Comparison of ENCODE assay signal across 18 cellular contexts in genomic region chr17:38350035-38350434, GRCh38. TPM values are rescaled to one million over a fixed set of nuclear protein-coding genes. Genes with fewer than 3 reads are reported as not detected.
DNase-seq lines count a peak whose midpoint lies in the region; ATAC-seq and TF ChIP-seq lines count a peak whose summit lies in the region.
"Had no signal": no experiment of that assay in that cellular context is flagged by ENCODE, and none has a peak within 500 bp of the region (broad histone marks: within the 10 kb centered on the region; RNA-seq: fewer than 3 reads in every experiment).

No MANE protein-coding gene starts in this region.

- no peaks in the 10 kb centered on the region for H3K36me3 ChIP-seq in Caco-2 (ENCODE audit: control insufficient read depth, insufficient read depth, low read length)
- H3K36me3 ChIP-seq in HUES48 (ENCODE audit: control insufficient read depth, insufficient read depth, low read length) = no peaks in the 10 kb centered on the region
- H3K36me3 ChIP-seq in neural progenitor cell = no peaks in the 10 kb centered on the region
- no peaks in the 10 kb centered on the region; the same call in 1 of the 2 replicates for H3K36me3 ChIP-seq in HAP-1 (replicated peaks)
- no peaks in the 10 kb centered on the region for H3K36me3 ChIP-seq in smooth muscle cell (ENCODE audit: low read depth)

- H3K9ac ChIP-seq in HUES48 (ENCODE audit: low read depth, low read length) = no peak overlapping the region
- H3K9ac ChIP-seq in neural progenitor cell = no peak overlapping the region
- H3K9ac ChIP-seq in smooth muscle cell (ENCODE audit: low read depth) = no peak overlapping the region
- H3K9ac ChIP-seq: GM23248, SK-N-SH had no signal

- no peak for TF ChIP-seq CTCF in Caco-2 (IDR thresholded peaks at IDR 0.05; ENCODE audit: insufficient read depth in 1 of 2, low read depth in 1 of 2, low read length in 1 of 2, severe bottlenecking in 1 of 2, unreplicated experiment in 1 of 2)
- TF ChIP-seq CTCF in chondrocyte (IDR thresholded peaks at IDR 0.05) = no peak
- no peak for TF ChIP-seq CTCF in neural progenitor cell (IDR thresholded peaks at IDR 0.05)
- TF ChIP-seq CTCF in smooth muscle cell (IDR thresholded peaks at IDR 0.05; ENCODE audit: borderline replicate concordance, insufficient read depth, poor library complexity, severe bottlenecking) = no peak

- H4K20me1 ChIP-seq in neural progenitor cell (ENCODE audit: low read depth) (peaks cover 25% of the 10 kb centered on the region), smooth muscle cell (ENCODE audit: low read depth) (peaks cover 26% of the 10 kb centered on the region)

- POLR2A ChIA-PET in Caco-2 (lab: Charles Lee) = interaction anchor here (1.9 kb wide), 1 partner anchor 65 kb away, joined by 23 read pairs; no protein-coding TSS in a partner anchor

- no peak for ATAC-seq in HG02588 (IDR thresholded peaks at IDR 0.05; ENCODE audit: unreplicated experiment)
- ATAC-seq: left lobe of liver, PC-3 had no signal

- H3K4me3 Mint-ChIP-seq in Caco-2 (ENCODE audit: unreplicated experiment) (peak overlapping the region; percentile 92), chondrocyte (ENCODE audit: unreplicated experiment) (no peak overlapping the region), neural progenitor cell (peak overlapping the region; percentile 71)

- peak overlapping the region; percentile 77 for H3K27ac Mint-ChIP-seq in Caco-2 (ENCODE audit: unreplicated experiment)
- peak overlapping the region; percentile 74 for H3K27ac Mint-ChIP-seq in chondrocyte (ENCODE audit: unreplicated experiment)
- peak overlapping the region; percentile 35 for H3K27ac Mint-ChIP-seq in neural progenitor cell

- H3F3A ChIP-seq in neural progenitor cell (ENCODE audit: low read depth) (peaks cover 29% of the 10 kb centered on the region), smooth muscle cell (ENCODE audit: low read depth) (no peaks in the 10 kb centered on the region)

- H3K4me3 ChIP-seq in Caco-2 (ENCODE audit: low read depth, low read length) = no peak overlapping the region
- H3K4me3 ChIP-seq in HUES48 (ENCODE audit: low read depth, low read length) = no peak overlapping the region
- H3K4me3 ChIP-seq in neural progenitor cell = no peak overlapping the region
- H3K4me3 ChIP-seq in HAP-1 = no peak overlapping the region
- H3K4me3 ChIP-seq in smooth muscle cell = no peak overlapping the region
- H3K4me3 ChIP-seq: GM23248 had no signal

- H3K9me3 ChIP-seq in Caco-2 (no peaks in the 10 kb centered on the region), HUES48 (ENCODE audit: control insufficient read depth, insufficient read depth, low read length) (no peaks in the 10 kb centered on the region), neural progenitor cell (ENCODE audit: low read depth) (no peaks in the 10 kb centered on the region), HAP-1 (no peaks in the 10 kb centered on the region), smooth muscle cell (replicated peaks; ENCODE audit: low read depth) (no peaks in the 10 kb centered on the region)
- H3K9me3 ChIP-seq: SK-N-SH had no signal

- H3K4me1 Mint-ChIP-seq in Caco-2 (ENCODE audit: low read depth, unreplicated experiment) = peaks cover 23% of the 10 kb centered on the region
- peaks cover 31% of the 10 kb centered on the region for H3K4me1 Mint-ChIP-seq in chondrocyte (ENCODE audit: low read depth)
- peaks cover 43% of the 10 kb centered on the region for H3K4me1 Mint-ChIP-seq in neural progenitor cell

- 93% methylated on average over 2 of the region's 2 CpGs for WGBS in smooth muscle cell (ENCODE audit: low lambda C conversion rate)

- H3K4me1 ChIP-seq in Caco-2 = peaks cover 14% of the 10 kb centered on the region
- peaks cover 21% of the 10 kb centered on the region for H3K4me1 ChIP-seq in HUES48 (ENCODE audit: control insufficient read depth, insufficient read depth, low read length)
- H3K4me1 ChIP-seq in neural progenitor cell = peaks cover 31% of the 10 kb centered on the region
- H3K4me1 ChIP-seq in HAP-1 = peaks cover 30% of the 10 kb centered on the region
- peaks cover 17% of the 10 kb centered on the region for H3K4me1 ChIP-seq in smooth muscle cell (ENCODE audit: low read depth)

- H3K36me3 Mint-ChIP-seq in Caco-2 (ENCODE audit: insufficient read depth, unreplicated experiment) = peaks cover 5% of the 10 kb centered on the region
- H3K36me3 Mint-ChIP-seq in chondrocyte (ENCODE audit: low read depth) = no peaks in the 10 kb centered on the region
- peaks cover 3% of the 10 kb centered on the region for H3K36me3 Mint-ChIP-seq in neural progenitor cell

- H3K27me3 ChIP-seq in Caco-2 (replicated peaks; ENCODE audit: control insufficient read depth, insufficient read depth, low read length) (no peaks in the 10 kb centered on the region), HUES48 (ENCODE audit: control insufficient read depth, insufficient read depth, low read length) (no peaks in the 10 kb centered on the region; the same call in 1 of the 2 replicates), neural progenitor cell (no peaks in the 10 kb centered on the region), HAP-1 (ENCODE audit: low read depth) (no peaks in the 10 kb centered on the region), smooth muscle cell (ENCODE audit: low read depth) (no peaks in the 10 kb centered on the region)

- H3K27me3 Mint-ChIP-seq in Caco-2 (ENCODE audit: insufficient read depth, unreplicated experiment) = no peaks in the 10 kb centered on the region
- no peaks in the 10 kb centered on the region for H3K27me3 Mint-ChIP-seq in chondrocyte (ENCODE audit: low read depth)
- H3K27me3 Mint-ChIP-seq in neural progenitor cell (ENCODE audit: insufficient read depth, low read depth) = no peaks in the 10 kb centered on the region

- H3K9me3 Mint-ChIP-seq in Caco-2 (ENCODE audit: unreplicated experiment) (no peaks in the 10 kb centered on the region), chondrocyte (ENCODE audit: low read depth) (no peaks in the 10 kb centered on the region), neural progenitor cell (no peaks in the 10 kb centered on the region)

- no peak for DNase-seq in Caco-2
- DNase-seq in chondrocyte (ENCODE audit: low spot score) = no peak
- no peak for DNase-seq in neural progenitor cell (ENCODE audit: low spot score)
- DNase-seq in HAP-1 (ENCODE audit: low spot score in 2 of 2) = no peak
- no peak for DNase-seq in smooth muscle cell (lab: John Stamatoyannopoulos, UW; ENCODE audit: unreplicated experiment)
- DNase-seq: C1 segment of cervical spinal cord; effector memory CD4-positive, alpha-beta T cell; GM23248; hypothalamus; IMR-90; NCI-H2081 treated with DMSO at 0.1 percent for 48 hours; NCI-H524; PC-3; SK-N-SH had no signal

- peak overlapping the region; percentile 31 for H3K27ac ChIP-seq in HUES48 (ENCODE audit: low read depth, low read length)
- H3K27ac ChIP-seq in neural progenitor cell = no peak overlapping the region
- no peak overlapping the region for H3K27ac ChIP-seq in smooth muscle cell (ENCODE audit: low read depth)
- H3K27ac ChIP-seq: GM23248 had no signal

- H2AFZ ChIP-seq in neural progenitor cell (replicated peaks) (no peak overlapping the region), smooth muscle cell (ENCODE audit: low read depth) (no peak overlapping the region)
- H2AFZ ChIP-seq: GM23248 had no signal

- BruUV-seq in Caco-2 (replicated peaks; lab: Mats Ljungman, UMichigan) = no TSS peak

- intact Hi-C loops in Caco-2 (cut with micrococcal nuclease; ENCODE audit: unreplicated experiment) = loop anchor here (10.0 kb wide), 1 partner anchor 135 kb away; no protein-coding TSS in a partner anchor

- CTCF ChIA-PET in Caco-2 (lab: Charles Lee) = interaction anchor here (0.6 to 6.4 kb wide), 10 partner anchors 9 to 143 kb away, joined by 3 to 183 read pairs (median 6); no protein-coding TSS in a partner anchor

- in situ Hi-C loops in HAP-1 (cut with MboI; ENCODE audit: low sequenced_read_pairs) = no loop called here

- H3K4me2 ChIP-seq in neural progenitor cell (no peak overlapping the region), smooth muscle cell (no peak overlapping the region)
- H3K4me2 ChIP-seq: SK-N-SH had no signal

- H3K79me2 ChIP-seq in neural progenitor cell (ENCODE audit: low read depth) (peaks cover 30% of the 10 kb centered on the region), smooth muscle cell (ENCODE audit: low read depth) (peaks cover 30% of the 10 kb centered on the region)

RNA-seq across cellular contexts. Expression of gene SOCS7, which starts 1.6 kb away (rescaled TPM):
- total RNA-seq in Caco-2 (2022) (29.2 and 32.4 TPM in 2 replicates), chondrocyte (17.8 to 19.5 TPM (median 17.9 TPM) in 3 replicates), neural progenitor cell (ENCODE audit: low replicate concordance) (17.8 and 27.0 TPM in 2 replicates), smooth muscle cell (6.2 and 9.0 TPM in 2 replicates)
- 0.89 and 2.5 TPM in 2 replicates for polyA plus RNA-seq in smooth muscle cell

RNA-seq across cellular contexts. Expression of gene GPR179, which starts 6.3 kb away (rescaled TPM):
- total RNA-seq in Caco-2 (2022) (0.05 TPM in 1 of 2 replicates, not detected in the other), chondrocyte (0.56 TPM in 1 of 3 replicates, not detected in the others), neural progenitor cell (ENCODE audit: low replicate concordance) (0.22 TPM in 1 of 2 replicates, not detected in the other), smooth muscle cell (not detected in 2 replicates)
- 0.04 TPM in 1 of 2 replicates, not detected in the other for polyA plus RNA-seq in smooth muscle cell
- total RNA-seq: GM23248, IMR-90, PC-3, pulmonary artery endothelial cell had no signal
- polyA plus RNA-seq: GM23248, IMR-90 had no signal

RNA-seq across cellular contexts. Expression of gene MRPL45, which starts 53.1 kb away (rescaled TPM):
- 82.7 and 83.6 TPM in 2 replicates for total RNA-seq in Caco-2 (2022)
- 26.0 to 29.3 TPM (median 27.0 TPM) in 3 replicates for total RNA-seq in chondrocyte
- total RNA-seq in neural progenitor cell (ENCODE audit: low replicate concordance) = 59.0 and 68.3 TPM in 2 replicates
- 30.6 and 31.4 TPM in 2 replicates for total RNA-seq in smooth muscle cell
- polyA plus RNA-seq in smooth muscle cell = 25.0 and 30.8 TPM in 2 replicates
